In the genomic region with DNA sequence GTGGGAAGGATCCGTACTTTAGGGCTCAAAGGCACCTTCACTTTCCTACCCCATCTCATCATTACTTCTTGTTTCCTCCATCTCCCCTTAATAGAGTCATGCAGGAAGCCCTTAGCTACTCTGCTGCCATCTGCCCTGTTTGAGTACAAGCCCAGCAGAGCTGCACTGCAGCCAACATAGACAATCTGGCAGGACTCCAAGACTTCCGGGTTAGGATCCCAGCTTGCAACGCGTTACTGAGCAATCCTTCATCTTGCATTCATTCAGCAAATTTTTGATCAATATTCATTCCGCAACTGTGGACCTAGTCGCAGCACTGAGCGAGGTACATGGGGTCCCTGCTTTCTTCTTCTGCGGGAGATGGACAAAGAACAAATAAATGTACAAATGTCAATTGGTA, we compare ENCODE assay signal across 10 cellular contexts.
DNase-seq lines count a peak whose midpoint lies in the region; ATAC-seq, FAIRE-seq and TF ChIP-seq lines count a peak whose summit lies in the region.
"Had no signal": no experiment of that assay in that cellular context is flagged by ENCODE, and none has a peak within 500 bp of the region (broad histone marks: within the 10 kb centered on the region; RNA-seq: fewer than 3 reads in every experiment).

No MANE protein-coding gene starts in this region.

- H3K4me3 ChIP-seq in A673 (ENCODE audit: low read depth, low read length, poor library complexity, severe bottlenecking) (no peak overlapping the region), keratinocyte (ENCODE audit: control insufficient read depth in 2 of 3, extremely low read depth in 1 of 3, insufficient read depth in 2 of 3, low read depth in 1 of 3, low read length in 3 of 3) (no peak overlapping the region), psoas muscle (no peak overlapping the region)

- CTCF ChIA-PET in A673 (lab: Charles Lee), result no interaction called here

- H3K27ac Mint-ChIP-seq in nephron progenitor cell, result no peak overlapping the region

- H3K27ac ChIP-seq in A673 (ENCODE audit: low read depth, low read length, poor library complexity, severe bottlenecking) (no peak overlapping the region), keratinocyte (ENCODE audit: control insufficient read depth, insufficient read depth, low read length) (peak overlapping the region; percentile 18), psoas muscle (no peak overlapping the region)

- no peak overlapping the region for H3K4me3 Mint-ChIP-seq in nephron progenitor cell

- H3K36me3 Mint-ChIP-seq in nephron progenitor cell (ENCODE audit: low read depth), result no peaks in the 10 kb centered on the region

- H3K27me3 Mint-ChIP-seq in nephron progenitor cell (ENCODE audit: low read depth, poor library complexity), result peaks cover 41% of the 10 kb centered on the region

- no peak for TF ChIP-seq POLR2A in GM12891 (IDR thresholded peaks at IDR 0.05; ENCODE audit: low read depth, low read length)

- H3K9me1 ChIP-seq in keratinocyte (ENCODE audit: control insufficient read depth, extremely low read depth, insufficient read depth, low read length), result no peaks in the 10 kb centered on the region

- peak; percentile 16 for FAIRE-seq in HTR-8/SVneo (lab: Jason Lieb, UNC)
- no peak for FAIRE-seq in keratinocyte (lab: Jason Lieb, UNC)
- FAIRE-seq in GM12891 (lab: Jason Lieb, UNC), result no peak

- BruUV-seq in A673 (replicated peaks; lab: Mats Ljungman, UMichigan), result no TSS peak

- POLR2A ChIA-PET in A673 (lab: Charles Lee; ENCODE audit: low non-redundant PET), result no interaction called here

- TF ChIP-seq CTCF in A673 (conservative IDR thresholded peaks at IDR 0.05; ENCODE audit: low read depth, low read length) (no peak), keratinocyte (optimal IDR thresholded peaks at IDR 0.05 in 1 of 3, IDR thresholded peaks at IDR 0.05 in 1 of 3, conservative IDR thresholded peaks at IDR 0.05 in 1 of 3; ENCODE audit: extremely low read depth in 1 of 3, insufficient read depth in 2 of 3, low read length in 3 of 3) (no peak), psoas muscle (IDR thresholded peaks at IDR 0.05) (no peak), nephron progenitor cell (IDR thresholded peaks at IDR 0.05) (no peak)

- H3K4me1 ChIP-seq in A673 (ENCODE audit: insufficient read depth, low read length, poor library complexity, severe bottlenecking), result no peaks in the 10 kb centered on the region
- H3K4me1 ChIP-seq in keratinocyte (ENCODE audit: control insufficient read depth, extremely low read depth, insufficient read depth, low read length), result peaks cover 22% of the 10 kb centered on the region
- peaks cover 9% of the 10 kb centered on the region for H3K4me1 ChIP-seq in psoas muscle

- no peaks in the 10 kb centered on the region for H3K36me3 ChIP-seq in A673 (ENCODE audit: insufficient read depth, low read length, poor library complexity, severe bottlenecking)
- no peaks in the 10 kb centered on the region for H3K36me3 ChIP-seq in keratinocyte (ENCODE audit: control insufficient read depth in 2 of 2, extremely low read depth in 1 of 2, insufficient read depth in 2 of 2, low read length in 2 of 2)
- H3K36me3 ChIP-seq in psoas muscle (ENCODE audit: insufficient read depth in 1 of 2, low read depth in 1 of 2), result no peaks in the 10 kb centered on the region

- H3K27me3 ChIP-seq in A673 (replicated peaks; ENCODE audit: insufficient read depth, low read depth, low read length, poor library complexity) (no peaks in the 10 kb centered on the region), keratinocyte (ENCODE audit: control insufficient read depth, extremely low read depth, insufficient read depth, low read length) (no peaks in the 10 kb centered on the region), psoas muscle (ENCODE audit: insufficient read depth in 3 of 3, low read length in 2 of 3) (no peaks in the 10 kb centered on the region)

- peak; percentile 63 for DNase-seq in A673 (ENCODE audit: low spot score)
- no peak for DNase-seq in HTR-8/SVneo (ENCODE audit: insufficient read length, low spot score)
- DNase-seq in SHP77 treated with DMSO at 0.1 percent for 48 hours (lab: John Stamatoyannopoulos, UW), result peak; percentile 55
- no peak for DNase-seq in keratinocyte (ENCODE audit: low read depth, low spot score)
- no peak for DNase-seq in psoas muscle
- DNase-seq in NCI-H1930 (lab: John Stamatoyannopoulos, UW), result no peak
- DNase-seq in nephron progenitor cell, result no peak
- DNase-seq in GM12891 (ENCODE audit: insufficient read length, low spot score), result no peak
- DNase-seq: activated CD4-positive, CD25-positive, alpha-beta regulatory T cell treated with anti-CD3 and anti-CD28 coated beads, Interleukin-2, amount 50 U/mL, for 72 hours; glutamatergic neuron had no signal

- WGBS in psoas muscle, 3 donors, result 55 to 71% (median 56%) methylated on average over 7 to 8 of the region's 8 CpGs

- H3K79me2 ChIP-seq in keratinocyte (ENCODE audit: control insufficient read depth, insufficient read depth, low read length), result no peaks in the 10 kb centered on the region

- dilution Hi-C loops in keratinocyte (cut with MboI; ENCODE audit: extremely low pct_ligation_motif_present, low sequenced_read_pairs), result no loop called here

- intact Hi-C loops in A673 (cut with micrococcal nuclease; ENCODE audit: unreplicated experiment), result no loop called here
- intact Hi-C loops in psoas muscle (cut with DNase I), result no loop called here

- peaks cover 32% of the 10 kb centered on the region for H3K9me3 Mint-ChIP-seq in nephron progenitor cell

- H3K4me1 Mint-ChIP-seq in nephron progenitor cell, result peaks cover 28% of the 10 kb centered on the region

- no peak overlapping the region for H3K4me2 ChIP-seq in keratinocyte (ENCODE audit: control insufficient read depth, extremely low read depth, insufficient read depth, low read depth, low read length)

- ATAC-seq in psoas muscle, result no peak

- no peak overlapping the region for H3K9ac ChIP-seq in keratinocyte (ENCODE audit: control insufficient read depth, extremely low read depth, insufficient read depth, low read length)

- no peaks in the 10 kb centered on the region for H4K20me1 ChIP-seq in keratinocyte (ENCODE audit: control insufficient read depth, extremely low read depth, insufficient read depth, low read length)

- no peaks in the 10 kb centered on the region for H3K9me3 ChIP-seq in A673 (ENCODE audit: low read depth, low read length, poor library complexity, severe bottlenecking)
- no peaks in the 10 kb centered on the region for H3K9me3 ChIP-seq in keratinocyte (ENCODE audit: control insufficient read depth, low read depth, low read length)
- H3K9me3 ChIP-seq in psoas muscle, result no peaks in the 10 kb centered on the region

- H2AFZ ChIP-seq in keratinocyte (ENCODE audit: control insufficient read depth, low read length), result peak overlapping the region; percentile 13

TF ChIP-seq in GM12891, 5 proteins besides CTCF, POLR2A, EP300 and RAD21:
- TF ChIP-seq TAF1 (IDR thresholded peaks at IDR 0.05; ENCODE audit: low read depth, low read length) (no peak), PAX5 (IDR thresholded peaks at IDR 0.05; ENCODE audit: insufficient read depth, low read length, severe bottlenecking) (no peak), POU2F2 (IDR thresholded peaks at IDR 0.05; ENCODE audit: low read depth, low read length) (no peak)
TF ChIP-seq in GM12891: peak in this region for 0.

Comparison
In these comparisons a context has a peak if more than half of its experiments do, and no peak if none do; other contexts are left out.
1. DNase-seq: peak in A673 (single experiment) and SHP77 treated with DMSO at 0.1 percent for 48 hours (single experiment); none in HTR-8/SVneo (single experiment), keratinocyte (single experiment), psoas muscle (0 of 2), NCI-H1930 (0 of 2), nephron progenitor cell (single experiment) and GM12891 (single experiment).